ENCODE assay signal across 2 cellular contexts in genomic region chr3:158849747-158850146, GRCh38.
A peak's percentile ranks its signal among the peaks of the same experiment; 100 is the strongest.
TF ChIP-seq lines count a peak whose summit lies in the region.

No MANE protein-coding gene starts in this region.

TF ChIP-seq in HepG2, 621 proteins besides CTCF, POLR2A, EP300 and RAD21:
- TF ChIP-seq ZNF776 (CRISPR knock-in tag; IDR thresholded peaks at IDR 0.05) (no peak), BORCS8-MEF2B (CRISPR knock-in tag; IDR thresholded peaks at IDR 0.05) (no peak), TARDBP (CRISPR knock-in tag; IDR thresholded peaks at IDR 0.05) (no peak), MAFF (IDR thresholded peaks at IDR 0.05; ENCODE audit: low read depth, low read length) (peak; percentile 93), MAFK (conservative IDR thresholded peaks at IDR 0.05 in 1 of 2, IDR thresholded peaks at IDR 0.05 in 1 of 2; ENCODE audit: low read length in 2 of 2) (peak; percentile 86 to 94), EEA1 (CRISPR knock-in tag; IDR thresholded peaks at IDR 0.05; ENCODE audit: borderline replicate concordance) (no peak)

TF ChIP-seq in K562, 482 proteins besides CTCF, POLR2A, EP300 and RAD21:
- TF ChIP-seq ZNF316 (IDR thresholded peaks at IDR 0.05) (peak; percentile 86), SIX5 (IDR thresholded peaks at IDR 0.05; ENCODE audit: borderline replicate concordance in 1 of 2, insufficient read depth in 1 of 2, low read depth in 1 of 2, low read length in 2 of 2) (no peak), MAFK (IDR thresholded peaks at IDR 0.05; ENCODE audit: low read length) (peak; percentile 74), C11orf30 (IDR thresholded peaks at IDR 0.05; ENCODE audit: low read depth) (peak; percentile 71), MAFG (tag; conservative IDR thresholded peaks at IDR 0.05) (peak; percentile 71; the same call in 1 of the 2 replicates), ZNF140 (CRISPR knock-in tag; IDR thresholded peaks at IDR 0.05) (no peak), ETV6 (IDR thresholded peaks at IDR 0.05; ENCODE audit: borderline replicate concordance in 1 of 2, low read depth in 2 of 2, low read length in 1 of 2) (no peak), ETV6 (CRISPR knock-in tag; IDR thresholded peaks at IDR 0.05; ENCODE audit: borderline replicate concordance) (no peak), MAFF (IDR thresholded peaks at IDR 0.05; ENCODE audit: low read length) (peak; percentile 77), ZNF41 (CRISPR knock-in tag; conservative IDR thresholded peaks at IDR 0.05) (no peak), GABPA (tag; conservative IDR thresholded peaks at IDR 0.05; ENCODE audit: low read depth) (no peak)
